ENCODE assay signal across 25 cellular contexts in the genomic region with DNA sequence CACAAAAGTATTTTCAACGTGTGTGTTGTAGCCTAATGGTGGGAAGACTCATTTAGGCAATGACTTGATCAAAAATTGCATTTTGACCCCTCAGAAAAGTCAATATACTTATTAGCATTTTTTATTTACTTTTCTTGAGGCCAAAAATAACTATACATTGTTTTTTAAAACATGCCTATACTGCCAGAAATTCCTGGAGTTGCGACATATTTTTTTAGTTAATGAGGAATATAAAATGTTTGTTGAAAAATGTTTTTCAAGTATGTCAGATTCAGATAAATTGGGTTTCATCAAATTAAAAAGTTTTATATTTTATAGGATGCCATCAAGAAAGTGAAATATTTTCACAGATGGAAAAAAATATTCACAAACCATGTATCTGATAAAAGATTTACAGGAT.
"Had no signal": no experiment of that assay in that cellular context is flagged by ENCODE, and none has a peak within 500 bp of the region (broad histone marks: within the 10 kb centered on the region; RNA-seq: fewer than 3 reads in every experiment).

No MANE protein-coding gene starts in this region.

- H3K4me1 Mint-ChIP-seq: nephron; neural crest cell; stimulated activated effector memory CD8-positive, alpha-beta T cell treated with anti-CD3 and anti-CD28 coated beads, Interleukin-12 subunit alpha, Interleukin-12 subunit beta, amount 100 ng/mL, for 72 hours had no signal

- H3K27me3 Mint-ChIP-seq: naive thymus-derived CD8-positive, alpha-beta T cell; stimulated activated naive CD8-positive, alpha-beta T cell treated with anti-CD3 and anti-CD28 coated beads, Interleukin-15, amount 100 ng/mL, for 72 hours; type B pancreatic cell had no signal

- H3K36me3 ChIP-seq: prostate gland, uterus had no signal

- FAIRE-seq: keratinocyte, pancreas, small intestine had no signal

- DNase-seq: left colon; left lung; lower lobe of right lung; mammary epithelial cell; mesenchymal stem cell; naive thymus-derived CD8-positive, alpha-beta T cell; nucleus accumbens; pancreas; retina; right cardiac atrium; sigmoid colon; small intestine; spleen; stimulated activated CD4-positive, alpha-beta T cell treated with anti-CD3 and anti-CD28 coated beads, Interleukin-4, amount 100 ng/mL, for 24 hours; stimulated activated naive CD4-positive, alpha-beta T cell treated with Interleukin-2 at 50 U/mL for 16 hours; stimulated activated naive CD8-positive, alpha-beta T cell treated with anti-CD3 and anti-CD28 coated beads, Interleukin-15, amount 100 ng/mL, for 72 hours; substantia nigra; uterus had no signal

- H3K27ac ChIP-seq: left lung, lower lobe of right lung, pancreas, prostate gland, sigmoid colon, spleen, tibial nerve, uterus had no signal

- H3K9me3 Mint-ChIP-seq: naive thymus-derived CD8-positive, alpha-beta T cell; nephron; neural crest cell; stimulated activated effector memory CD8-positive, alpha-beta T cell treated with anti-CD3 and anti-CD28 coated beads, Interleukin-12 subunit alpha, Interleukin-12 subunit beta, amount 100 ng/mL, for 72 hours; stimulated activated naive CD8-positive, alpha-beta T cell treated with anti-CD3 and anti-CD28 coated beads, Interleukin-15, amount 100 ng/mL, for 72 hours; type B pancreatic cell had no signal

- H3K9me3 ChIP-seq: left lung, lower lobe of right lung, pancreas, prostate gland, sigmoid colon, spleen, tibial nerve, uterus had no signal

- H3K27ac Mint-ChIP-seq: naive thymus-derived CD8-positive, alpha-beta T cell; nephron; stimulated activated effector memory CD8-positive, alpha-beta T cell treated with anti-CD3 and anti-CD28 coated beads, Interleukin-12 subunit alpha, Interleukin-12 subunit beta, amount 100 ng/mL, for 72 hours; type B pancreatic cell had no signal

- ATAC-seq: left colon; left lung; lower lobe of right lung; naive thymus-derived CD8-positive, alpha-beta T cell; pancreas; right cardiac atrium; stimulated activated effector memory CD8-positive, alpha-beta T cell treated with anti-CD3 and anti-CD28 coated beads, Interleukin-12 subunit alpha, Interleukin-12 subunit beta, amount 100 ng/mL, for 72 hours; stimulated activated naive CD8-positive, alpha-beta T cell treated with anti-CD3 and anti-CD28 coated beads, Interleukin-15, amount 100 ng/mL, for 72 hours had no signal

- H3K4me1 ChIP-seq: left lung, lower lobe of right lung, pancreas, prostate gland, sigmoid colon, spleen, tibial nerve, uterus had no signal

- H3K4me3 ChIP-seq: left lung, lower lobe of right lung, pancreas, prostate gland, sigmoid colon, spleen, tibial nerve, uterus had no signal

- H3K27me3 ChIP-seq: left lung, pancreas, sigmoid colon, spleen, tibial nerve, uterus had no signal

- H3K4me3 Mint-ChIP-seq: naive thymus-derived CD8-positive, alpha-beta T cell; nephron; neural crest cell; stimulated activated effector memory CD8-positive, alpha-beta T cell treated with anti-CD3 and anti-CD28 coated beads, Interleukin-12 subunit alpha, Interleukin-12 subunit beta, amount 100 ng/mL, for 72 hours; stimulated activated naive CD8-positive, alpha-beta T cell treated with anti-CD3 and anti-CD28 coated beads, Interleukin-15, amount 100 ng/mL, for 72 hours; type B pancreatic cell had no signal
